ENCODE assay signal across 26 cellular contexts in the genomic region with DNA sequence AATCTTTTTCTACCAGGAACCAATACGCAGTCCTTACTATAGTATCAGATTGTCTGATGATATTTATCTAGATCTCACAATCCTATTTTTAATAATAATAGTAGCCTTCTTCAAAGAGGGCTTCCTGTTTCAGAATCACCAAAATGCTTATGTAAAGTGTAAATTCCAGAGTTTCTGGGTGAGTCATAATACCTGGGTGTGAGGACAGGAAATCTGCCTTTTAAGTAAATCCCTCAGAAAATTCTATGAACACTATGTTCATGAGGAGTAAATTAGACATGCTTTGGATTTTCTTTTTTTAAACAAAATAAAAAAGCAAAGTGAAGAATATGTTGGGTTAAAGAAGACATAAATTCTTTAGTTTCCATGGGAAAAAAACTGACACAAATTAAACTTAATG. TPM values are rescaled to one million over a fixed set of nuclear protein-coding genes. Genes with fewer than 3 reads are reported as not detected.
A peak's percentile ranks its signal among the peaks of the same experiment; 100 is the strongest.
DNase-seq lines count a peak whose midpoint lies in the region; ATAC-seq, FAIRE-seq and TF ChIP-seq lines count a peak whose summit lies in the region.
"Had no signal": no experiment of that assay in that cellular context is flagged by ENCODE, and none has a peak within 500 bp of the region (broad histone marks: within the 10 kb centered on the region; RNA-seq: fewer than 3 reads in every experiment).

No MANE protein-coding gene starts in this region.

- peaks cover 3% of the 10 kb centered on the region; the same call in 1 of the 2 replicates for H3K36me3 ChIP-seq in RWPE2 (ENCODE audit: low read depth)
- H3K36me3 ChIP-seq: heart left ventricle, lower lobe of right lung, neutrophil, upper lobe of right lung had no signal

- TF ChIP-seq CTCF in RWPE2 (IDR thresholded peaks at IDR 0.05; ENCODE audit: poor library complexity, severe bottlenecking) (no peak), fibroblast of villous mesenchyme (IDR thresholded peaks at IDR 0.05; ENCODE audit: insufficient read depth, low read depth, low read length) (no peak)

- DNase-seq in A172 (ENCODE audit: low spot score) (peak; percentile 46), H54 (ENCODE audit: insufficient read length, low spot score) (no peak), RWPE2 (ENCODE audit: low spot score) (no peak), fibroblast of villous mesenchyme (ENCODE audit: low read depth) (peak; percentile 30), putamen (ENCODE audit: low spot score) (no peak), NCI-H524 (lab: John Stamatoyannopoulos, UW) (no peak)
- no peak for DNase-seq in activated CD8-positive, alpha-beta memory T cell treated with anti-CD3 and anti-CD28 coated beads, Interleukin-2, amount 50 U/mL, for 48 hours
- DNase-seq: activated CD4-positive, alpha-beta T cell treated with anti-CD3 and anti-CD28 coated beads for 1 hour; activated naive CD4-positive, alpha-beta T cell treated with anti-CD3 and anti-CD28 coated beads, Interleukin-2, amount 50 U/mL, for 16 hours; activated T-cell treated with anti-CD3 and anti-CD28 coated beads, Interleukin-2, amount 50 U/mL, for 72 hours; aorta; effector memory CD8-positive, alpha-beta T cell; heart left ventricle; lower lobe of right lung; NCI-H1092; NCI-H2029 treated with DMSO at 0.1 percent for 48 hours; NCI-H446 treated with DMSO at 0.1 percent for 48 hours; NK-92 treated with Interleukin-12 subunit alpha and Interleukin-12 subunit beta, amount 100 ng/mL, for 24 hours; RPMI8226; upper lobe of right lung had no signal

- TF ChIP-seq POLR2A in H54 (IDR thresholded peaks at IDR 0.05; ENCODE audit: low read depth, low read length): no peak

- peak overlapping the region; percentile 97 for H3K27ac ChIP-seq in RWPE2 (ENCODE audit: poor library complexity, severe bottlenecking)
- H3K27ac ChIP-seq: C4-2B, heart left ventricle, lower lobe of right lung, neutrophil, upper lobe of right lung had no signal

- no peaks in the 10 kb centered on the region for H3K27me3 ChIP-seq in RWPE2 (ENCODE audit: insufficient read depth, poor library complexity, severe bottlenecking)
- H3K27me3 ChIP-seq: neutrophil, upper lobe of right lung had no signal

- ATAC-seq in RWPE2 (ENCODE audit: low read depth) (peak; percentile 80), HG02642 (IDR thresholded peaks at IDR 0.05; ENCODE audit: poor library complexity, unreplicated experiment) (no peak)
- ATAC-seq: activated T-cell treated with anti-CD3 and anti-CD28 coated beads, Interleukin-2, amount 50 U/mL, for 72 hours; effector memory CD8-positive, alpha-beta T cell; GM23338; heart left ventricle; lower lobe of right lung; upper lobe of right lung had no signal

- peaks cover 41% of the 10 kb centered on the region for H3K4me1 ChIP-seq in RWPE2 (ENCODE audit: insufficient read depth, poor library complexity, severe bottlenecking)
- H3K4me1 ChIP-seq: heart left ventricle, lower lobe of right lung, upper lobe of right lung had no signal

- H3K4me3 ChIP-seq in RWPE2 (ENCODE audit: severe bottlenecking) (no peak overlapping the region), fibroblast of villous mesenchyme (ENCODE audit: low read depth, low read length) (no peak overlapping the region)
- H3K4me3 ChIP-seq: GM23338, heart left ventricle, lower lobe of right lung, upper lobe of right lung had no signal

- peak; percentile 78 for FAIRE-seq in H54 (lab: Jason Lieb, UNC)
- FAIRE-seq: GM12892, TTC549 had no signal

- no peaks in the 10 kb centered on the region for H3K9me3 ChIP-seq in RWPE2 (ENCODE audit: severe bottlenecking)
- H3K9me3 ChIP-seq: heart left ventricle, lower lobe of right lung, neutrophil, upper lobe of right lung had no signal

RNA-seq across cellular contexts. Expression of a gene that starts 20.5 kb away (rescaled TPM):
- 997 and 1,320 TPM in 2 replicates for total RNA-seq in A172 (2014; rRNA removed; shearing (Covaris generic))
- total RNA-seq in fibroblast of villous mesenchyme: 84.4 and 138 TPM in 2 replicates
- total RNA-seq: activated T-cell treated with anti-CD3 and anti-CD28 coated beads, Interleukin-2, amount 50 U/mL, for 72 hours; GM23338 had no signal

Comparison
In these comparisons a context has a peak if more than half of its experiments do, and no peak if none do; other contexts are left out.
1. DNase-seq: peak in A172 (single experiment) and fibroblast of villous mesenchyme (single experiment); none in H54 (single experiment), RWPE2 (single experiment), putamen (single experiment), NCI-H524 (0 of 2) and activated CD8-positive, alpha-beta memory T cell treated with anti-CD3 and anti-CD28 coated beads, Interleukin-2, amount 50 U/mL, for 48 hours (single experiment).